In the genomic region with DNA sequence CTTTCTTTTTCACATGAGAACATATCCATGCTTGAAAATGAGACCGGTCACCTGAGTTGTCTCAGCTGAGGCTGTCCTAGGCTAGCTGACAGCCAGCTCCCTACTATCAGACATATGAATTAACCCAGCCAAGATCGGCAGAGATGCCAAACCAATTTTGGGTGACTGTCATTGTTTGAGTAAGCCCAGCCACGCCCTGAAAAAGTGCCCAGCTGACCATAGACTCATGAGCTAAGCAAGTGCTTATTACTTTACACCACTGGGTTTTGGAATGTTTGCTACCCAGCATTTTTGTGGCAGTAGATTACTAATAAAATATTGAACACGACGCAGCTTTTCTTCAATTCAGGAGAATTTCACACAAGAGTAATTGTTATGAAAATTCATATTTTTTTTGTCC, we compare ENCODE assay signal across 29 cellular contexts.
DNase-seq lines count a peak whose midpoint lies in the region; ATAC-seq and TF ChIP-seq lines count a peak whose summit lies in the region.
"Had no signal": no experiment of that assay in that cellular context is flagged by ENCODE, and none has a peak within 500 bp of the region (broad histone marks: within the 10 kb centered on the region; RNA-seq: fewer than 3 reads in every experiment).

No MANE protein-coding gene starts in this region.

- H3K27me3 ChIP-seq in PC-3 (ENCODE audit: low read length), result no peaks in the 10 kb centered on the region
- H3K27me3 ChIP-seq: body of pancreas had no signal

- no peaks in the 10 kb centered on the region for H4K20me1 ChIP-seq in PC-3 (ENCODE audit: low read length)

- POLR2A ChIA-PET in PC-3 (lab: Charles Lee; ENCODE audit: unreplicated experiment), result no interaction called here

- peak overlapping the region; percentile 26; the same call in 1 of the 2 replicates for H3K4me3 ChIP-seq in PC-3 (ENCODE audit: low read length)
- H3K4me3 ChIP-seq: body of pancreas, GM12878, GM23338, SK-N-MC had no signal

- H2AFZ ChIP-seq in PC-3 (ENCODE audit: low read length), result no peak overlapping the region
- H2AFZ ChIP-seq: GM23338, parathyroid adenoma had no signal

- no peak overlapping the region for H3K9ac ChIP-seq in PC-3 (ENCODE audit: low read length)
- H3K9ac ChIP-seq: parathyroid adenoma had no signal

- CTCF ChIA-PET in PC-3 (lab: Charles Lee), result interaction anchor here (0.7 kb wide), 2 partner anchors 33 to 273 kb away, joined by 3 read pairs; no protein-coding TSS in a partner anchor

- peak; percentile 93 for ATAC-seq in PC-3
- ATAC-seq: activated CD8-positive, alpha-beta memory T cell treated with anti-CD3 and anti-CD28 coated beads, Interleukin-2, amount 10 ng/mL, durations not matched to agents 7 days and 5 days; body of pancreas; GM12878; GM23338; T-helper 17 cell had no signal

- DNase-seq in ELR (ENCODE audit: low read depth), result peak; percentile 6
- peak; percentile 85 for DNase-seq in PC-3
- DNase-seq in chondrocyte (ENCODE audit: low spot score), result no peak
- DNase-seq in osteocyte (ENCODE audit: extremely low spot score, unreplicated experiment), result no peak
- DNase-seq in DMS53 (lab: John Stamatoyannopoulos, UW), result no peak
- no peak for DNase-seq in activated CD4-positive, alpha-beta T cell treated with anti-CD3 and anti-CD28 coated beads for 48 hours
- no peak for DNase-seq in NAMALWA (ENCODE audit: low spot score)
- DNase-seq in activated CD4-positive, CD25-positive, alpha-beta regulatory T cell treated with anti-CD3 and anti-CD28 coated beads, Interleukin-2, amount 50 U/mL, for 72 hours, result no peak
- DNase-seq: activated CD8-positive, alpha-beta memory T cell treated with anti-CD3 and anti-CD28 coated beads, Interleukin-2, amount 10 ng/mL, durations not matched to agents 7 days and 5 days; activated T-cell treated with anti-CD3 and anti-CD28 coated beads, Interleukin-2, amount 50 U/mL, for 48 hours; body of pancreas; Calu3; cerebellar nuclear complex; DND-41; glutamatergic neuron; Kasumi-1; NCI-H1092; NCI-H1930; NCI-H524 treated with DMSO at 0.1 percent for 48 hours; NK-92 treated with Interleukin-12 subunit alpha and Interleukin-12 subunit beta, amount 100 ng/mL, for 24 hours; stimulated activated CD4-positive, alpha-beta T cell treated with anti-CD3 and anti-CD28 coated beads, Interleukin-12 subunit alpha, Interleukin-12 subunit beta, amount 100 ng/mL, for 4 hours; stimulated activated CD4-positive, alpha-beta T cell treated with anti-CD3 and anti-CD28 coated beads, Interleukin-4, amount 100 ng/mL, for 1 hour; T-helper 17 cell had no signal

- no peaks in the 10 kb centered on the region for H3K36me3 Mint-ChIP-seq in chondrocyte (ENCODE audit: low read depth)
- H3K36me3 Mint-ChIP-seq in osteocyte (ENCODE audit: unreplicated experiment), result peaks cover 2% of the 10 kb centered on the region
- H3K36me3 Mint-ChIP-seq: activated CD8-positive, alpha-beta memory T cell treated with anti-CD3 and anti-CD28 coated beads, Interleukin-2, amount 10 ng/mL, durations not matched to agents 7 days and 5 days; CD14-positive monocyte had no signal

- H3K27ac ChIP-seq in PC-3 (ENCODE audit: low read length), result peak overlapping the region; percentile 72
- H3K27ac ChIP-seq: body of pancreas, HL-60, parathyroid adenoma, SK-N-MC had no signal

- H3K4me1 Mint-ChIP-seq in chondrocyte (ENCODE audit: low read depth), result peaks cover 29% of the 10 kb centered on the region
- H3K4me1 Mint-ChIP-seq in osteocyte (ENCODE audit: unreplicated experiment), result peaks cover 27% of the 10 kb centered on the region
- H3K4me1 Mint-ChIP-seq: activated CD8-positive, alpha-beta memory T cell treated with anti-CD3 and anti-CD28 coated beads, Interleukin-2, amount 10 ng/mL, durations not matched to agents 7 days and 5 days; CD14-positive monocyte had no signal

- H3K27ac Mint-ChIP-seq in chondrocyte (ENCODE audit: unreplicated experiment) (peak overlapping the region; percentile 42), osteocyte (ENCODE audit: unreplicated experiment) (peak overlapping the region; percentile 73)
- H3K27ac Mint-ChIP-seq: activated CD8-positive, alpha-beta memory T cell treated with anti-CD3 and anti-CD28 coated beads, Interleukin-2, amount 10 ng/mL, durations not matched to agents 7 days and 5 days; CD14-positive monocyte; GM23338; T-helper 17 cell had no signal

- H3F3A ChIP-seq in PC-3 (ENCODE audit: low read length, unreplicated experiment), result no peaks in the 10 kb centered on the region

- H3K79me2 ChIP-seq in PC-3 (ENCODE audit: low read length), result no peaks in the 10 kb centered on the region
- H3K79me2 ChIP-seq: parathyroid adenoma had no signal

- H3K4me2 ChIP-seq in PC-3 (ENCODE audit: low read length), result peak overlapping the region; percentile 77
- H3K4me2 ChIP-seq: GM23338 had no signal

- no TSS peak for BruUV-seq in PC-3 (replicated peaks; lab: Mats Ljungman, UMichigan)

- intact Hi-C loops in PC-3 (cut with micrococcal nuclease), result no loop called here

- no peak for TF ChIP-seq CTCF in PC-3 (conservative IDR thresholded peaks at IDR 0.05; ENCODE audit: low read depth, low read length)
- no peak for TF ChIP-seq CTCF in chondrocyte (IDR thresholded peaks at IDR 0.05)
- TF ChIP-seq CTCF in osteocyte (IDR thresholded peaks at IDR 0.05), result no peak

- H3K9me3 Mint-ChIP-seq in chondrocyte (ENCODE audit: low read depth) (no peaks in the 10 kb centered on the region), osteocyte (ENCODE audit: unreplicated experiment) (no peaks in the 10 kb centered on the region)
- H3K9me3 Mint-ChIP-seq: GM23338 had no signal

- no peaks in the 10 kb centered on the region for H3K36me3 ChIP-seq in PC-3 (ENCODE audit: low read depth, low read length)

- H3K4me3 Mint-ChIP-seq in chondrocyte (ENCODE audit: unreplicated experiment) (no peak overlapping the region), osteocyte (ENCODE audit: unreplicated experiment) (no peak overlapping the region)
- H3K4me3 Mint-ChIP-seq: activated CD8-positive, alpha-beta memory T cell treated with anti-CD3 and anti-CD28 coated beads, Interleukin-2, amount 10 ng/mL, durations not matched to agents 7 days and 5 days; CD14-positive monocyte; GM23338; T-helper 17 cell had no signal

- H3K27me3 Mint-ChIP-seq in chondrocyte (ENCODE audit: low read depth) (no peaks in the 10 kb centered on the region), osteocyte (ENCODE audit: unreplicated experiment) (no peaks in the 10 kb centered on the region)
- H3K27me3 Mint-ChIP-seq: activated CD8-positive, alpha-beta memory T cell treated with anti-CD3 and anti-CD28 coated beads, Interleukin-2, amount 10 ng/mL, durations not matched to agents 7 days and 5 days had no signal

- no peaks in the 10 kb centered on the region for H3K9me2 ChIP-seq in PC-3 (replicated peaks; ENCODE audit: low read length)

- H3K9me3 ChIP-seq in PC-3 (ENCODE audit: low read length), result no peaks in the 10 kb centered on the region
- H3K9me3 ChIP-seq: body of pancreas had no signal

- peaks cover 12% of the 10 kb centered on the region for H3K4me1 ChIP-seq in PC-3 (ENCODE audit: insufficient read depth, low read length)
- H3K4me1 ChIP-seq: body of pancreas, parathyroid adenoma had no signal

Comparison
In these comparisons a context has a peak if more than half of its experiments do, and no peak if none do; other contexts are left out.
1. DNase-seq: peak in ELR (single experiment) and PC-3 (single experiment); none in chondrocyte (single experiment), osteocyte (single experiment), DMS53 (single experiment), activated CD4-positive, alpha-beta T cell treated with anti-CD3 and anti-CD28 coated beads for 48 hours (single experiment), NAMALWA (single experiment) and activated CD4-positive, CD25-positive, alpha-beta regulatory T cell treated with anti-CD3 and anti-CD28 coated beads, Interleukin-2, amount 50 U/mL, for 72 hours (single experiment).